ENCODE assay signal across 20 cellular contexts in the genomic region with DNA sequence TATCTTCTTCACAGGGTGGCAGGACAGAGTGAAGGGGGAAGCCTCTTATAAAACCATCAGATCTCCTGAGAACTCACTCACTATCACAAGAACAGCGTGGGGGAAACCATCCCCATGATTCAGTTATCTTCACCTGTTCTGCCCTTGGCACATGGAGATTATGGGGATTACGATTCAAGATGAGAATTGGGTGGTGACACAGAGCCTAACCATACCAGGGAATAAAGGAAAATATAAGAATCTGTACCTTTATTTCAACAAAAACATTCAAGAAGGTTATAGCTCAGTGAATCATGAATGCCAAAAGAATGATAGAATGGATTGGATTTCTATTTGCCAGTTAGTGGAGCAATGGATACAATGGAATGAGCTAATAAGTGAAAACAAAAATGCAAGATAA.
DNase-seq lines count a peak whose midpoint lies in the region; ATAC-seq, FAIRE-seq and TF ChIP-seq lines count a peak whose summit lies in the region.
"Had no signal": no experiment of that assay in that cellular context is flagged by ENCODE, and none has a peak within 500 bp of the region (broad histone marks: within the 10 kb centered on the region; RNA-seq: fewer than 3 reads in every experiment).

No MANE protein-coding gene starts in this region.

- H2AFZ ChIP-seq in HepG2 (ENCODE audit: low read length) = no peak overlapping the region

- peaks cover 9% of the 10 kb centered on the region for H4K20me1 ChIP-seq in HepG2 (ENCODE audit: insufficient read depth, low read length)

- H3K36me3 Mint-ChIP-seq in nephron progenitor cell (ENCODE audit: low read depth) = peaks cover 18% of the 10 kb centered on the region

- no peak for DNase-seq in HepG2 (ENCODE audit: low spot score)
- no peak for DNase-seq in right lobe of liver
- DNase-seq in fibroblast of gingiva (ENCODE audit: low read depth) = peak; percentile 12
- DNase-seq in nephron progenitor cell = no peak
- DNase-seq in Right ventricle myocardium superior = no peak
- no peak for DNase-seq in Kasumi-1 (lab: John Stamatoyannopoulos, UW)
- no peak for DNase-seq in NOMO-1 treated with dmso at 0.1 percent for 144 hours (lab: John Stamatoyannopoulos, UW; ENCODE audit: unreplicated experiment)
- DNase-seq: CD8-positive, alpha-beta memory T cell; NCI-H1092 treated with DMSO at 0.1 percent for 48 hours; NCI-H146; NCI-H2029; NCI-H226; NCI-H510A treated with DMSO at 0.1 percent for 48 hours; NCI-H748 treated with DMSO at 0.1 percent for 48 hours had no signal

- H3K4me2 ChIP-seq in HepG2 (ENCODE audit: low read depth, low read length) = no peak overlapping the region

- in situ Hi-C loops in HepG2 (cut with HindIII; ENCODE audit: extremely low pct_ligation_motif_present, low pct_unique_long_range_greater_than_20kb) = no loop called here

- CTCF ChIA-PET in HepG2 (lab: Yijun Ruan, JAX; ENCODE audit: low intra/inter-chr PET ratio, low total read pairs) = no interaction called here

- POLR2A ChIA-PET in HepG2 (lab: Yijun Ruan, JAX) = no interaction called here

- no TSS peak for BruUV-seq in HepG2 (replicated peaks; lab: Mats Ljungman, UMichigan)

- no peaks in the 10 kb centered on the region for H3K27me3 ChIP-seq in HepG2 (ENCODE audit: control insufficient read depth in 1 of 2, insufficient read depth in 2 of 2, low read length in 2 of 2)
- no peaks in the 10 kb centered on the region for H3K27me3 ChIP-seq in right lobe of liver

- TF ChIP-seq CTCF in HepG2 (CRISPR knock-in tag; IDR thresholded peaks at IDR 0.05) (no peak), right lobe of liver (IDR thresholded peaks at IDR 0.05) (no peak), nephron progenitor cell (IDR thresholded peaks at IDR 0.05) (no peak)

- H3K4me3 Mint-ChIP-seq in nephron progenitor cell = no peak overlapping the region
- H3K4me3 Mint-ChIP-seq: CD8-positive, alpha-beta memory T cell had no signal

- WGBS in HepG2 (ENCODE audit: low lambda C conversion rate) = 97% methylated on average over 2 of the region's 2 CpGs
- 100% methylated on average over 2 of the region's 2 CpGs for WGBS in right lobe of liver (ENCODE audit: insufficient coverage, low coverage, low lambda C conversion rate, missing lambda C conversion rate)

- intact Hi-C loops in HepG2 (cut with micrococcal nuclease; ENCODE audit: unreplicated experiment) (no loop called here), right lobe of liver (cut with DNase I) (no loop called here), Right ventricle myocardium superior (cut with DNase I) (no loop called here)

- ATAC-seq in HepG2 = no peak
- ATAC-seq in right lobe of liver = no peak
- ATAC-seq in Right ventricle myocardium superior (ENCODE audit: poor library complexity) = no peak
- ATAC-seq in HG03342 (IDR thresholded peaks at IDR 0.05; ENCODE audit: unreplicated experiment) = no peak
- ATAC-seq: GM12878, K562 had no signal

- H3K4me1 ChIP-seq in HepG2 (ENCODE audit: insufficient read depth, low read length) (no peaks in the 10 kb centered on the region), right lobe of liver (no peaks in the 10 kb centered on the region)

- H3K4me3 ChIP-seq in HepG2 (replicated peaks in 1 of 3; ENCODE audit: insufficient read depth in 1 of 3, low read depth in 2 of 3, low read length in 3 of 3) (no peak overlapping the region), right lobe of liver (no peak overlapping the region)
- H3K4me3 ChIP-seq: GM12878, K562 had no signal

- TF ChIP-seq EP300 in HepG2 (IDR thresholded peaks at IDR 0.05; ENCODE audit: low read depth in 2 of 2, low read length in 2 of 2) (no peak), HepG2 (CRISPR knock-in tag; IDR thresholded peaks at IDR 0.05; ENCODE audit: borderline replicate concordance) (no peak)

- H3K27me3 Mint-ChIP-seq in nephron progenitor cell (ENCODE audit: low read depth, poor library complexity) = no peaks in the 10 kb centered on the region

- no peak overlapping the region for H3K9ac ChIP-seq in HepG2 (ENCODE audit: insufficient read depth, low read depth, low read length)

- H3K36me3 ChIP-seq in HepG2 (replicated peaks in 1 of 2; ENCODE audit: control insufficient read depth in 1 of 2, insufficient read depth in 2 of 2, low read length in 2 of 2) (peaks cover 4 to 6% of the 10 kb centered on the region in 2 experiments; a peak in 4 of 5 replicates), right lobe of liver (no peaks in the 10 kb centered on the region)

- TF ChIP-seq POLR2A in HepG2 (IDR thresholded peaks at IDR 0.05; ENCODE audit: insufficient read depth in 1 of 2, low read depth in 2 of 2, low read length in 2 of 2) = no peak
- no peak for TF ChIP-seq POLR2A in right lobe of liver (IDR thresholded peaks at IDR 0.05)

- H3K4me1 Mint-ChIP-seq in nephron progenitor cell = peaks cover 24% of the 10 kb centered on the region
- H3K4me1 Mint-ChIP-seq: CD8-positive, alpha-beta memory T cell had no signal

- no peak for FAIRE-seq in HepG2 (lab: Jason Lieb, UNC)
- FAIRE-seq: GM12878, H54, K562 had no signal

- H3K27ac ChIP-seq in HepG2 (ENCODE audit: extremely low read length, insufficient read depth, low read length) (no peak overlapping the region), right lobe of liver (no peak overlapping the region)
- H3K27ac ChIP-seq: C4-2B, RWPE1 had no signal

- H3K79me2 ChIP-seq in HepG2 (ENCODE audit: insufficient read depth, low read length) = peaks cover 21% of the 10 kb centered on the region

- no peak for TF ChIP-seq RAD21 in HepG2 (CRISPR knock-in tag; IDR thresholded peaks at IDR 0.05)

- peaks cover 14% of the 10 kb centered on the region for H3K9me3 Mint-ChIP-seq in nephron progenitor cell
- H3K9me3 Mint-ChIP-seq: CD8-positive, alpha-beta memory T cell had no signal

- H3K9me3 ChIP-seq in HepG2 (ENCODE audit: low read length) (no peaks in the 10 kb centered on the region), right lobe of liver (no peaks in the 10 kb centered on the region)

- peak overlapping the region; percentile 9 for H3K27ac Mint-ChIP-seq in nephron progenitor cell
- H3K27ac Mint-ChIP-seq: CD8-positive, alpha-beta memory T cell had no signal

TF ChIP-seq in HepG2, 621 proteins besides CTCF, POLR2A, EP300 and RAD21:
- TF ChIP-seq ZFP37 (CRISPR knock-in tag; IDR thresholded peaks at IDR 0.05; ENCODE audit: borderline replicate concordance) = no peak
- TF ChIP-seq RBM22 (optimal IDR thresholded peaks at IDR 0.05; ENCODE audit: low read length) = peak; percentile 14
- no peak for TF ChIP-seq ZNF33A (CRISPR knock-in tag; IDR thresholded peaks at IDR 0.05; ENCODE audit: borderline replicate concordance)
- TF ChIP-seq, protein P1, sequence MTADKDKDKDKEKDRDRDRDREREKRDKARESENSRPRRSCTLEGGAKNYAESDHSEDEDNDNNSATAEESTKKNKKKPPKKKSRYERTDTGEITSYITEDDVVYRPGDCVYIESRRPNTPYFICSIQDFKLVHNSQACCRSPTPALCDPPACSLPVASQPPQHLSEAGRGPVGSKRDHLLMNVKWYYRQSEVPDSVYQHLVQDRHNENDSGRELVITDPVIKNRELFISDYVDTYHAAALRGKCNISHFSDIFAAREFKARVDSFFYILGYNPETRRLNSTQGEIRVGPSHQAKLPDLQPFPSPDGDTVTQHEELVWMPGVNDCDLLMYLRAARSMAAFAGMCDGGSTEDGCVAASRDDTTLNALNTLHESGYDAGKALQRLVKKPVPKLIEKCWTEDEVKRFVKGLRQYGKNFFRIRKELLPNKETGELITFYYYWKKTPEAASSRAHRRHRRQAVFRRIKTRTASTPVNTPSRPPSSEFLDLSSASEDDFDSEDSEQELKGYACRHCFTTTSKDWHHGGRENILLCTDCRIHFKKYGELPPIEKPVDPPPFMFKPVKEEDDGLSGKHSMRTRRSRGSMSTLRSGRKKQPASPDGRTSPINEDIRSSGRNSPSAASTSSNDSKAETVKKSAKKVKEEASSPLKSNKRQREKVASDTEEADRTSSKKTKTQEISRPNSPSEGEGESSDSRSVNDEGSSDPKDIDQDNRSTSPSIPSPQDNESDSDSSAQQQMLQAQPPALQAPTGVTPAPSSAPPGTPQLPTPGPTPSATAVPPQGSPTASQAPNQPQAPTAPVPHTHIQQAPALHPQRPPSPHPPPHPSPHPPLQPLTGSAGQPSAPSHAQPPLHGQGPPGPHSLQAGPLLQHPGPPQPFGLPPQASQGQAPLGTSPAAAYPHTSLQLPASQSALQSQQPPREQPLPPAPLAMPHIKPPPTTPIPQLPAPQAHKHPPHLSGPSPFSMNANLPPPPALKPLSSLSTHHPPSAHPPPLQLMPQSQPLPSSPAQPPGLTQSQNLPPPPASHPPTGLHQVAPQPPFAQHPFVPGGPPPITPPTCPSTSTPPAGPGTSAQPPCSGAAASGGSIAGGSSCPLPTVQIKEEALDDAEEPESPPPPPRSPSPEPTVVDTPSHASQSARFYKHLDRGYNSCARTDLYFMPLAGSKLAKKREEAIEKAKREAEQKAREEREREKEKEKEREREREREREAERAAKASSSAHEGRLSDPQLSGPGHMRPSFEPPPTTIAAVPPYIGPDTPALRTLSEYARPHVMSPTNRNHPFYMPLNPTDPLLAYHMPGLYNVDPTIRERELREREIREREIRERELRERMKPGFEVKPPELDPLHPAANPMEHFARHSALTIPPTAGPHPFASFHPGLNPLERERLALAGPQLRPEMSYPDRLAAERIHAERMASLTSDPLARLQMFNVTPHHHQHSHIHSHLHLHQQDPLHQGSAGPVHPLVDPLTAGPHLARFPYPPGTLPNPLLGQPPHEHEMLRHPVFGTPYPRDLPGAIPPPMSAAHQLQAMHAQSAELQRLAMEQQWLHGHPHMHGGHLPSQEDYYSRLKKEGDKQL (CRISPR knock-in tag; IDR thresholded peaks at IDR 0.05; ENCODE audit: low read depth) = no peak
